8 cellular contexts compared by ENCODE assay signal in genomic region chr7:36128448-36129047, GRCh38. TPM values are rescaled to one million over a fixed set of nuclear protein-coding genes. Genes with fewer than 3 reads are reported as not detected.
DNase-seq lines count a peak whose midpoint lies in the region; ATAC-seq and TF ChIP-seq lines count a peak whose summit lies in the region.

No MANE protein-coding gene starts in this region.

- H3K4me3 ChIP-seq in ACC112 (ENCODE audit: low read depth, low read length) (peak overlapping the region; percentile 73), foreskin fibroblast (ENCODE audit: low read depth in 1 of 2, low read length in 2 of 2) (peak overlapping the region in 1 of 2 donors; percentile 7), osteoblast (ENCODE audit: insufficient read depth, low read length) (peak overlapping the region; percentile 14)

- no peaks in the 10 kb centered on the region for H4K20me1 ChIP-seq in osteoblast (ENCODE audit: insufficient read depth, low read length)

- H3K9me3 ChIP-seq in osteoblast (ENCODE audit: low read depth, low read length), result no peaks in the 10 kb centered on the region

- DNase-seq in HPDE6-E6E7 (ENCODE audit: extremely low spot score) (peak; percentile 70), SHP77 (lab: John Stamatoyannopoulos, UW) (peak; percentile 53 to 67), foreskin fibroblast (peak; percentile 84 to 93), osteoblast (ENCODE audit: insufficient read length, low spot score, missing footprints) (peak; percentile 91)
- no peak for DNase-seq in activated naive CD4-positive, alpha-beta T cell treated with anti-CD3 and anti-CD28 coated beads, Interleukin-2, amount 50 U/mL, for 16 hours

- ATAC-seq in GM18861 (IDR thresholded peaks at IDR 0.05; ENCODE audit: unreplicated experiment) (no peak), GM19395 (IDR thresholded peaks at IDR 0.05; ENCODE audit: unreplicated experiment) (no peak)

- H3K79me2 ChIP-seq in ACC112 (ENCODE audit: control insufficient read depth, insufficient read depth, low read length, unreplicated experiment) (no peaks in the 10 kb centered on the region), osteoblast (ENCODE audit: insufficient read depth, low read length) (no peaks in the 10 kb centered on the region)

- no peaks in the 10 kb centered on the region for H3K36me3 ChIP-seq in ACC112 (ENCODE audit: insufficient read depth, low read length)
- H3K36me3 ChIP-seq in osteoblast (ENCODE audit: insufficient read depth, low read length), result no peaks in the 10 kb centered on the region

- peak; percentile 48 for TF ChIP-seq CTCF in foreskin fibroblast (IDR thresholded peaks at IDR 0.05; ENCODE audit: low read depth, low read length)
- peak; percentile 70 for TF ChIP-seq CTCF in osteoblast (IDR thresholded peaks at IDR 0.05; ENCODE audit: extremely low read depth, low read depth, low read length)

- H3K27ac ChIP-seq in ACC112 (ENCODE audit: low read depth, low read length) (peak overlapping the region; percentile 100), osteoblast (ENCODE audit: low read depth, low read length) (peak overlapping the region; percentile 85)

- H3K27me3 ChIP-seq in ACC112 (ENCODE audit: insufficient read depth, low read length) (no peaks in the 10 kb centered on the region), osteoblast (ENCODE audit: insufficient read depth, low read length) (peaks cover 3% of the 10 kb centered on the region)

- H3K4me1 ChIP-seq in ACC112 (ENCODE audit: control insufficient read depth, insufficient read depth, low read length, unreplicated experiment) (peaks cover 25% of the 10 kb centered on the region), osteoblast (ENCODE audit: insufficient read depth, low read length) (peaks cover 13% of the 10 kb centered on the region)

- H3K4me2 ChIP-seq in osteoblast (ENCODE audit: insufficient read depth, low read length), result peak overlapping the region; percentile 68

- H2AFZ ChIP-seq in ACC112 (ENCODE audit: low read length, unreplicated experiment) (peak overlapping the region; percentile 78), osteoblast (ENCODE audit: low read length) (peak overlapping the region; percentile 26)

RNA-seq across cellular contexts. Expression of gene EEPD1, which starts 24.5 kb away (rescaled TPM):
- total RNA-seq in osteoblast, result 9.0 and 14.1 TPM in 2 replicates
